In the genomic region with DNA sequence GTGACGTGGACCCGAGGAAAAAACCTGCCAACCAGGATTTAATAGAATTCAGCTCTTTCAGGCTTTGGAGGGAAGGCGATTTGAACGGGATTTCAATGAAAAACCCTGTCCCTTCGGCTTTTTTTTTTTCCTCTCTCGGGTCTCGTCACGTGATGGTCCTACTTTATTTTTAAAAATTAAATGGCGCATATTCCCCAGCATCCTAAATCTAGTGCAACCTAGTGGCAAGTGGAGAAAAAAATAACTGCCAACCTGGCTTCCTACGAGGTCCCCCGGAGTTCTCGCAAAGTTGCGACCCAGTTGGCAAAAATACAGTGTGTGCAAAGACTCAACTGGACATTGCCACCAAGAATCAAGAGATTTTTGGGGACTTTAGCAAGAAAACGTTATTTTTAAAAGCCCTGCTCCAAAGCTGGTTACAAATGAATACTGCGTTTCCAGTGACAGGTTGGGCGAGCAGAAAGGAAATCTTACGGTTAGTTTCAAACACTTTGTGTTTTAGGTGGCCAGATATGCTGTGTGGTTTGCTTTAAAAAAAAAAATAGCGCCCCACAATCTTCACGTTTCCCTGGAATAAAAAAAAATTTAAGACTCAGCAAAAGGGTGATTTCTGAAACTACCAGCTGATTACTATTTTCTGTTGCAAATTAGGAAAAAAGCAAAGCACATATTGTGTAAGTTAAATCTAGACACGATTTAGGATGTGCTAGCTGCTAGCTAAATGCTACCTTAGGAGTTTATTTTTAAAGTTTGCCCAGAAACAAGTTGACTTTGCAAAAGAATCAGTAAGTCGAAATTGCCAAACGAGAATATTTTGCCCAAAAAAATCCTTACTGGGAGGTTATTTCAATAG, we compare ENCODE assay signal across 8 cellular contexts. TPM values are rescaled to one million over a fixed set of nuclear protein-coding genes. Genes with fewer than 3 reads are reported as not detected.
DNase-seq lines count a peak whose midpoint lies in the region; ATAC-seq lines count a peak whose summit lies in the region.

No MANE protein-coding gene starts in this region.

- no peaks in the 10 kb centered on the region for H3K9me3 ChIP-seq in KOPT-K1 (ENCODE audit: insufficient read depth, low read length, poor library complexity, severe bottlenecking)
- H3K9me3 ChIP-seq in right cardiac atrium (ENCODE audit: control insufficient read depth, low read length): no peaks in the 10 kb centered on the region

- H3K27ac ChIP-seq in KOPT-K1 (ENCODE audit: low read depth, low read length, poor library complexity, severe bottlenecking): peak overlapping the region; percentile 97
- peak overlapping the region; percentile 100 for H3K27ac ChIP-seq in angular gyrus (ENCODE audit: low read depth, low read length)
- peak overlapping the region; percentile 100 for H3K27ac ChIP-seq in right cardiac atrium (ENCODE audit: low read length)

- no peaks in the 10 kb centered on the region for H3K27me3 ChIP-seq in right cardiac atrium (ENCODE audit: control insufficient read depth, insufficient read depth)

- 8% methylated on average over 22 of the region's 22 CpGs for WGBS in right cardiac atrium

- ATAC-seq in right cardiac atrium (peak; percentile 75 to 79), sciatic nerve (peak; percentile 80), HG03520 (IDR thresholded peaks at IDR 0.05; ENCODE audit: unreplicated experiment) (no peak)

- intact Hi-C loops in right cardiac atrium (cut with DNase I): no loop called here
- intact Hi-C loops in sciatic nerve (cut with DNase I): no loop called here

- H3K36me3 ChIP-seq in KOPT-K1 (ENCODE audit: insufficient read depth, low read length): peaks cover 7% of the 10 kb centered on the region

- peak; percentile 21 for DNase-seq in NCI-H187 treated with DMSO at 0.1 percent for 48 hours (lab: John Stamatoyannopoulos, UW)
- DNase-seq in NCI-H187 (lab: John Stamatoyannopoulos, UW): no peak
- DNase-seq in RPMI7951 (ENCODE audit: low read depth): peak; percentile 63
- peak in 1 of 3 donors; percentile 52 for DNase-seq in right cardiac atrium
- DNase-seq in sciatic nerve (ENCODE audit: low spot score): no peak

- H3K4me1 ChIP-seq in right cardiac atrium (ENCODE audit: control insufficient read depth, insufficient read depth, low read length): peaks cover 4% of the 10 kb centered on the region

- H3K4me3 ChIP-seq in right cardiac atrium (ENCODE audit: low read length): peak overlapping the region; percentile 86

RNA-seq across cellular contexts. Expression of gene MARF1, which starts 0.7 kb away (rescaled TPM):
- 8.7 and 11.9 TPM in 2 replicates for total RNA-seq in RPMI7951 (2014; rRNA removed; shearing (Covaris generic))
- total RNA-seq in right cardiac atrium (10 to 100 TPM; 47.0 to 57.3 (median 52.3) TPM), sciatic nerve (138 TPM)
- polyA plus RNA-seq in right cardiac atrium: 15.8 TPM

RNA-seq across cellular contexts. Expression of gene NDE1, which starts 6.4 kb away (rescaled TPM):
- total RNA-seq in RPMI7951 (2014; rRNA removed; shearing (Covaris generic)): 48.8 and 63.1 TPM in 2 replicates
- total RNA-seq in right cardiac atrium (10 to 100 TPM; 14.9 to 23.9 (median 17.8) TPM), sciatic nerve (42.9 TPM)
- polyA plus RNA-seq in right cardiac atrium: 8.6 TPM

Comparison
In these comparisons a context has a peak if more than half of its experiments do, and no peak if none do; other contexts are left out.
1. DNase-seq: peak in NCI-H187 treated with DMSO at 0.1 percent for 48 hours (single experiment) and RPMI7951 (single experiment); none in NCI-H187 (0 of 2) and sciatic nerve (single experiment).
2. Peak in every context shown above with its lines, with median percentiles within 50 percentile points of each other: H3K27ac ChIP-seq.